12 cellular contexts compared by ENCODE assay signal in the genomic region with DNA sequence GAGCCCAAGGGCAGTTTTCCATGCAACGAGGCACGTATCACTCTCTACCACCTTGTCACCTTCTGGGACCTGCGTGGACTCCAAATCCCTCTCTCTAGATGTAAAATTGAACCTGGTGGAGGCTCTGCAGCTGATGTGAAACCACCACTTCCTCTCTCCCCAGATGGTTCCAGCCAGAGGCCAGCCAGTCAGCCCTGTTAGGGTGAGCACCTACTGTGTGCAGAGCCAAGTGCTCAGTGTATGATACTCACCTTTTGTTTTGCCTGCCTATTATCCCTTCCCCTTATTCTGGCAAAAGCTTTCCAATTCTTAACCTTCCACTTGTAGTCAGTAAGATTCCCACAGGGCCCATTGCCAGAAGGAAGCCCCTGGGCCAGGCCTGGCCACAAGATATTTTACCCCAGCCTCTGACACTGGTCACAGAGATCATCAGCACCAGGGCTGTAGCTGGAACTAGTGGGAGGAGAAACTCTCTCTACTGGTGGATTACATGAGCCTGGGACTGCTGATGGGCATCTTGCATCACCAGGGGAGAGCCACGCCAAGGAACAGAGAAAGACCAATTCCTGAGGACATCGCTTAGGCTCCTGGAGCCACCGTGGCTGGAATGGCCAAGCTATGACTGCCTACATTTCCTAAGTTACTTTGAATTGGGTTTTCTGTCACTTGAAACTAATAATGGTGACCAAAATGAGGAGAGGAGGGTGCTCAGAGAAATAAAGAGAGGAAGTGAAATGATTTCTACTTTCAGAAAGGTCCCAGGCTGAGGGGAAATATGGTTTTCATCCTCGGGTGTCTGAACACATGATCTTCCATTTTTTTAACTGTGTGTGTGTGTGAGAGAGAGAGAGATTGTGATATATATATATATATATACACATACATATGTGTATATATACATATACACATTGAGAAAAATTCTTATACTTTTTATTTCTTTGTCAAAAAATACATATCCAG. TPM values are rescaled to one million over a fixed set of nuclear protein-coding genes. Genes with fewer than 3 reads are reported as not detected.
A peak's percentile ranks its signal among the peaks of the same experiment; 100 is the strongest.
DNase-seq lines count a peak whose midpoint lies in the region; ATAC-seq and TF ChIP-seq lines count a peak whose summit lies in the region.
"Had no signal": no experiment of that assay in that cellular context is flagged by ENCODE, and none has a peak within 500 bp of the region (broad histone marks: within the 10 kb centered on the region; RNA-seq: fewer than 3 reads in every experiment).

No MANE protein-coding gene starts in this region.

- H3K4me2 ChIP-seq in OCI-LY7 (ENCODE audit: low read length) (peak overlapping the region; percentile 50), GM23338 (no peak overlapping the region)
- H3K4me2 ChIP-seq: hepatocyte had no signal

- H3K36me3 Mint-ChIP-seq in GM23338 (ENCODE audit: low read depth), result no peaks in the 10 kb centered on the region; the same call in 2 of the 3 replicates

- H2AFZ ChIP-seq in OCI-LY7 (ENCODE audit: low read length) (peak overlapping the region; percentile 57; the same call in 1 of the 2 replicates), GM23338 (no peak overlapping the region)
- H2AFZ ChIP-seq: hepatocyte had no signal

- H3K79me2 ChIP-seq in OCI-LY7 (ENCODE audit: insufficient read depth, low read depth, low read length) (no peaks in the 10 kb centered on the region), GM23338 (replicated peaks; ENCODE audit: insufficient read depth) (no peaks in the 10 kb centered on the region)
- H3K79me2 ChIP-seq: hepatocyte had no signal

- H3F3A ChIP-seq in GM23338 (replicated peaks; ENCODE audit: low read depth), result peaks cover 4% of the 10 kb centered on the region; the same call in 1 of the 2 replicates

- H3K27ac Mint-ChIP-seq in GM23338, result no peak overlapping the region

- peak; percentile 61 for ATAC-seq in GM19455 (IDR thresholded peaks at IDR 0.05; ENCODE audit: unreplicated experiment)
- peak; percentile 46 for ATAC-seq in HG02943 (IDR thresholded peaks at IDR 0.05; ENCODE audit: low read depth, unreplicated experiment)
- ATAC-seq in GM23338, result no peak
- ATAC-seq: stimulated activated naive CD8-positive, alpha-beta T cell treated with anti-CD3 and anti-CD28 coated beads, Interleukin-15, amount 100 ng/mL, for 72 hours had no signal

- peaks cover 15% of the 10 kb centered on the region for H3K27me3 ChIP-seq in GM23338 (ENCODE audit: insufficient read depth)
- H3K27me3 ChIP-seq: BE2C, hepatocyte had no signal

- H3K9me3 Mint-ChIP-seq in GM23338, result peaks cover 5% of the 10 kb centered on the region; the same call in 1 of the 3 replicates
- H3K9me3 Mint-ChIP-seq: stimulated activated naive CD8-positive, alpha-beta T cell treated with anti-CD3 and anti-CD28 coated beads, Interleukin-15, amount 100 ng/mL, for 72 hours had no signal

- TF ChIP-seq CTCF in GM12864 (IDR thresholded peaks at IDR 0.05; ENCODE audit: low read depth, low read length, missing control alignments) (no peak), OCI-LY7 (conservative IDR thresholded peaks at IDR 0.05; ENCODE audit: low read length) (no peak), GM23338 (conservative IDR thresholded peaks at IDR 0.05; ENCODE audit: low read depth in 2 of 2) (no peak)

- peaks cover 22% of the 10 kb centered on the region for H3K27me3 Mint-ChIP-seq in GM23338 (ENCODE audit: insufficient read depth, low read depth, poor library complexity)
- H3K27me3 Mint-ChIP-seq: stimulated activated naive CD8-positive, alpha-beta T cell treated with anti-CD3 and anti-CD28 coated beads, Interleukin-15, amount 100 ng/mL, for 72 hours had no signal

- H4K20me1 ChIP-seq in OCI-LY7 (ENCODE audit: insufficient read depth, low read length), result no peaks in the 10 kb centered on the region
- H4K20me1 ChIP-seq in GM23338 (replicated peaks; ENCODE audit: insufficient read depth), result no peaks in the 10 kb centered on the region

- no TSS peak for BruUV-seq in OCI-LY7 (replicated peaks; lab: Mats Ljungman, UMichigan)

- H3K4me3 Mint-ChIP-seq in GM23338, result no peak overlapping the region
- H3K4me3 Mint-ChIP-seq: stimulated activated naive CD8-positive, alpha-beta T cell treated with anti-CD3 and anti-CD28 coated beads, Interleukin-15, amount 100 ng/mL, for 72 hours had no signal

- POLR2A ChIA-PET in OCI-LY7 (lab: Charles Lee), result interaction anchor here (1.1 to 2.1 kb wide), 4 partner anchors 9 to 198 kb away, joined by 3 to 9 read pairs (median 5); no protein-coding TSS in a partner anchor

- H3K9me3 ChIP-seq in OCI-LY7 (ENCODE audit: low read length), result no peaks in the 10 kb centered on the region
- H3K9me3 ChIP-seq: BE2C had no signal

- peak; percentile 72 for DNase-seq in GM12864 (ENCODE audit: low read depth)
- DNase-seq in OCI-LY7 (ENCODE audit: low spot score), result peak; percentile 68
- no peak for DNase-seq in SKM-1 treated with dmso at 0.1 percent for 144 hours (lab: John Stamatoyannopoulos, UW; ENCODE audit: unreplicated experiment)
- DNase-seq in activated CD4-positive, alpha-beta T cell treated with anti-CD3 and anti-CD28 coated beads, Interleukin-2, amount 50 U/mL, for 4 hours, result no peak
- DNase-seq in GM23338 (ENCODE audit: low spot score), result no peak
- no peak for DNase-seq in T-helper 1 cell
- DNase-seq: activated naive CD4-positive, alpha-beta T cell; BE2C; stimulated activated naive CD8-positive, alpha-beta T cell treated with anti-CD3 and anti-CD28 coated beads, Interleukin-15, amount 100 ng/mL, for 72 hours had no signal

- H3K27ac ChIP-seq in OCI-LY7 (ENCODE audit: low read depth, low read length, poor library complexity, severe bottlenecking), result peak overlapping the region; percentile 59
- no peak overlapping the region for H3K27ac ChIP-seq in GM23338 (ENCODE audit: low read depth)

- H3K4me1 Mint-ChIP-seq in GM23338, result peaks cover 13% of the 10 kb centered on the region

- H3K4me3 ChIP-seq in GM12864 (ENCODE audit: low read depth, low read length) (no peak overlapping the region), OCI-LY7 (ENCODE audit: low read depth, low read length, poor library complexity, severe bottlenecking) (peak overlapping the region; percentile 10), GM23338 (no peak overlapping the region)
- H3K4me3 ChIP-seq: hepatocyte had no signal

- H3K9me2 ChIP-seq in OCI-LY7 (ENCODE audit: insufficient read depth, low read length), result no peaks in the 10 kb centered on the region
- H3K9me2 ChIP-seq in GM23338 (ENCODE audit: insufficient read depth), result 0 out of 2 replicates have a peak, but pooled peaks cover 4% of the 10 kb centered on the region

- intact Hi-C loops in OCI-LY7 (cut with micrococcal nuclease; ENCODE audit: unreplicated experiment), result loop anchor here (5.0 kb wide), 1 partner anchor 1186 kb away; no protein-coding TSS in a partner anchor

- H3K4me1 ChIP-seq in OCI-LY7 (ENCODE audit: insufficient read depth, low read length, poor library complexity, severe bottlenecking), result peaks cover 52% of the 10 kb centered on the region
- no peaks in the 10 kb centered on the region for H3K4me1 ChIP-seq in GM23338 (ENCODE audit: insufficient read depth)

- CTCF ChIA-PET in OCI-LY7 (lab: Charles Lee; ENCODE audit: unreplicated experiment), result no interaction called here

- H3K36me3 ChIP-seq in OCI-LY7 (ENCODE audit: insufficient read depth, low read length) (no peaks in the 10 kb centered on the region), GM23338 (ENCODE audit: insufficient read depth) (no peaks in the 10 kb centered on the region)
- H3K36me3 ChIP-seq: BE2C had no signal

TF ChIP-seq in GM23338, 12 proteins besides CTCF, POLR2A, EP300 and RAD21 (continues in another document):
- TF ChIP-seq REST (IDR thresholded peaks at IDR 0.05; ENCODE audit: unreplicated experiment) (no peak), POLR2AphosphoS5 (IDR thresholded peaks at IDR 0.05; ENCODE audit: low read depth) (no peak)

RNA-seq across cellular contexts. Expression of gene RD3, which starts 26.6 kb away (rescaled TPM):
- total RNA-seq in OCI-LY7 (2014; rRNA removed; shearing (Covaris generic)), result not detected in 2 replicates
- total RNA-seq in OCI-LY7 (2022), result not detected in 2 replicates
- 0.10 and 0.23 TPM in 2 replicates for total RNA-seq in GM23338 (2014; rRNA removed; shearing (Covaris generic))
- polyA plus RNA-seq in GM23338 (2016; fragmentation: Nextera tagmentation; extraction: Ambion mirVana), result not detected in 2 replicates
- total RNA-seq: hepatocyte had no signal
- polyA plus RNA-seq: hepatocyte had no signal

Comparison
In these comparisons a context has a peak if more than half of its experiments do, and no peak if none do; other contexts are left out.
1. DNase-seq: peak in GM12864 (single experiment) and OCI-LY7 (single experiment); none in SKM-1 treated with dmso at 0.1 percent for 144 hours (single experiment), activated CD4-positive, alpha-beta T cell treated with anti-CD3 and anti-CD28 coated beads, Interleukin-2, amount 50 U/mL, for 4 hours (0 of 2), GM23338 (single experiment) and T-helper 1 cell (0 of 5).